In genomic region chr6:111823831-111824607, GRCh38 we compare ENCODE assay signal across 8 cellular contexts. TPM values are rescaled to one million over a fixed set of nuclear protein-coding genes. Genes with fewer than 3 reads are reported as not detected.
A peak's percentile ranks its signal among the peaks of the same experiment; 100 is the strongest.
DNase-seq lines count a peak whose midpoint lies in the region; ATAC-seq and TF ChIP-seq lines count a peak whose summit lies in the region.

No MANE protein-coding gene starts in this region.

- no peaks in the 10 kb centered on the region for H3K9me3 Mint-ChIP-seq in CD8-positive, alpha-beta memory T cell
- no peaks in the 10 kb centered on the region for H3K9me3 Mint-ChIP-seq in natural killer cell treated with Interleukin-12 subunit alpha and Interleukin-12 subunit beta and Interleukin-15 and Interleukin-18, amount 100 ng/mL, for 72 hours

- POLR2A ChIA-PET in CD8-positive, alpha-beta memory T cell (lab: Charles Lee), result interaction anchor here (0.7 to 2.5 kb wide), 9 partner anchors 8 to 49 kb away, joined by 3 to 11 read pairs (median 4); partner anchors contain the start of gene FYN

- H3K27me3 ChIP-seq in CD8-positive, alpha-beta memory T cell (ENCODE audit: insufficient read depth, low read length, poor library complexity, severe bottlenecking), result no peaks in the 10 kb centered on the region
- H3K27me3 ChIP-seq in breast epithelium, result no peaks in the 10 kb centered on the region

- intact Hi-C loops in breast epithelium (cut with DNase I; ENCODE audit: low total_unique reads), result loop anchor here (5.0 kb wide), 1 partner anchor 33 kb away; no protein-coding TSS in a partner anchor

- peaks cover 0 to 34% (median 1%) of the 10 kb centered on the region in 3 donors for H3K36me3 Mint-ChIP-seq in CD8-positive, alpha-beta memory T cell
- H3K36me3 Mint-ChIP-seq in natural killer cell treated with Interleukin-12 subunit alpha and Interleukin-12 subunit beta and Interleukin-15 and Interleukin-18, amount 100 ng/mL, for 72 hours, result no peaks in the 10 kb centered on the region

- TF ChIP-seq POLR2A in breast epithelium (IDR thresholded peaks at IDR 0.05), result no peak

- peaks cover 72 to 79% (median 78%) of the 10 kb centered on the region in 3 donors for H3K4me1 Mint-ChIP-seq in CD8-positive, alpha-beta memory T cell
- peaks cover 62 to 74% of the 10 kb centered on the region in 2 donors for H3K4me1 Mint-ChIP-seq in natural killer cell treated with Interleukin-12 subunit alpha and Interleukin-12 subunit beta and Interleukin-15 and Interleukin-18, amount 100 ng/mL, for 72 hours (ENCODE audit: low read depth in 2 of 2)

- ATAC-seq in HG03442 (IDR thresholded peaks at IDR 0.05; ENCODE audit: unreplicated experiment), result peak; percentile 37
- peak; percentile 84 to 87 for ATAC-seq in natural killer cell treated with Interleukin-12 subunit alpha and Interleukin-12 subunit beta and Interleukin-15 and Interleukin-18, amount 100 ng/mL, for 72 hours

- DNase-seq in CD8-positive, alpha-beta memory T cell, result peak in 1 of 5 donors; percentile 57
- no peak for DNase-seq in breast epithelium (ENCODE audit: low spot score in 2 of 2)
- no peak for DNase-seq in natural killer cell treated with Interleukin-12 subunit alpha and Interleukin-12 subunit beta and Interleukin-15 and Interleukin-18, amount 100 ng/mL, for 72 hours (ENCODE audit: low spot score)
- DNase-seq in T1000 (lab: John Stamatoyannopoulos, UW), result no peak
- no peak for DNase-seq in DMS153 (lab: John Stamatoyannopoulos, UW)
- no peak for DNase-seq in activated CD4-positive, alpha-beta T cell treated with anti-CD3 and anti-CD28 coated beads for 1 hour
- no peak for DNase-seq in mucosa of gallbladder (ENCODE audit: low spot score)

- peaks cover 6% of the 10 kb centered on the region for H3K36me3 ChIP-seq in CD8-positive, alpha-beta memory T cell (ENCODE audit: insufficient read depth, low read length)
- no peaks in the 10 kb centered on the region for H3K36me3 ChIP-seq in breast epithelium

- CTCF ChIA-PET in CD8-positive, alpha-beta memory T cell (lab: Charles Lee), result interaction anchor here (1.1 to 3.3 kb wide), 8 partner anchors 10 to 110 kb away, joined by 3 to 15 read pairs (median 6); partner anchors contain the start of gene FYN

- peak overlapping the region; percentile 6 for H3K4me3 ChIP-seq in CD8-positive, alpha-beta memory T cell (ENCODE audit: low read length)
- peak overlapping the region in 1 of 3 donors; percentile 11 for H3K4me3 ChIP-seq in breast epithelium

- H3K27me3 Mint-ChIP-seq in CD8-positive, alpha-beta memory T cell, result peaks cover 0 to 1% of the 10 kb centered on the region in 2 donors
- H3K27me3 Mint-ChIP-seq in natural killer cell treated with Interleukin-12 subunit alpha and Interleukin-12 subunit beta and Interleukin-15 and Interleukin-18, amount 100 ng/mL, for 72 hours, result no peaks in the 10 kb centered on the region

- TF ChIP-seq CTCF in breast epithelium (IDR thresholded peaks at IDR 0.05), result no peak

- H3K9me3 ChIP-seq in CD8-positive, alpha-beta memory T cell (ENCODE audit: low read length), result no peaks in the 10 kb centered on the region
- H3K9me3 ChIP-seq in breast epithelium, result no peaks in the 10 kb centered on the region

- peak overlapping the region; percentile 72 to 97 (median 89) for H3K27ac Mint-ChIP-seq in CD8-positive, alpha-beta memory T cell
- H3K27ac Mint-ChIP-seq in natural killer cell treated with Interleukin-12 subunit alpha and Interleukin-12 subunit beta and Interleukin-15 and Interleukin-18, amount 100 ng/mL, for 72 hours, result peak overlapping the region; percentile 74 to 81

- peaks cover 61% of the 10 kb centered on the region for H3K4me1 ChIP-seq in CD8-positive, alpha-beta memory T cell (ENCODE audit: insufficient read depth, low read length)
- no peaks in the 10 kb centered on the region for H3K4me1 ChIP-seq in breast epithelium

- H3K4me3 Mint-ChIP-seq in CD8-positive, alpha-beta memory T cell, result peak overlapping the region; percentile 29 to 64 (median 38)
- peak overlapping the region; percentile 71 for H3K4me3 Mint-ChIP-seq in natural killer cell treated with Interleukin-12 subunit alpha and Interleukin-12 subunit beta and Interleukin-15 and Interleukin-18, amount 100 ng/mL, for 72 hours

- peak overlapping the region; percentile 4 for H3K27ac ChIP-seq in CD8-positive, alpha-beta memory T cell (ENCODE audit: low read depth, low read length)
- peak overlapping the region; percentile 58 to 63 for H3K27ac ChIP-seq in breast epithelium

RNA-seq across cellular contexts. Expression of gene FYN, which starts 49.2 kb away (rescaled TPM):
- 100 to 1,000 TPM; 481 to 491 TPM for total RNA-seq in CD8-positive, alpha-beta memory T cell
- polyA plus RNA-seq in CD8-positive, alpha-beta memory T cell, result 611 TPM
- 100 to 1,000 TPM in 2 of 3 donors, 10 to 100 TPM in 1; 44.8 to 209 (median 111) TPM for total RNA-seq in breast epithelium
- total RNA-seq in natural killer cell treated with Interleukin-12 subunit alpha and Interleukin-12 subunit beta and Interleukin-15 and Interleukin-18, amount 100 ng/mL, for 72 hours, result 100 to 1,000 TPM; 273 to 443 TPM
- 75.0 TPM for total RNA-seq in mucosa of gallbladder
